Comparison of ENCODE assay signal across 12 cellular contexts in the genomic region with DNA sequence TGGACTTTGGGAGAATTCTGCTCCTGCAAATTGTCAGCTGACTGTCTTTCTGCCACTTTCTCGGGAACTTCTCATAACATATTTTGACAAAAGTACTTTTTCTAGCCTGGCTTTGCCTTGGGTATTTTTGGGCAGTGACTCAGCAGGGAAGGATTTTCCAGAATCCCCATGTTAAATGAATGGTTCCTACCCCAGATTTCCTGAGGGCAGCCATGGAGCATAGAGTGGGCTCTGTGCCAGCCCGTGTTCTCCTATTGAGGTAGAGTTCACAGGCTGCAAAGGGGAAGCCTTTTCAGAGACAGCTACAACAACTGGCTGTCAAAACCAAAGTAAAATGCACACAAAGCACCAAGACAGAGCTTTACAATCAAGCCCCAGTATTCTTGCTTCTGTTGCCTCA. TPM values are rescaled to one million over a fixed set of nuclear protein-coding genes. Genes with fewer than 3 reads are reported as not detected.
DNase-seq lines count a peak whose midpoint lies in the region; ATAC-seq and TF ChIP-seq lines count a peak whose summit lies in the region.
"Had no signal": no experiment of that assay in that cellular context is flagged by ENCODE, and none has a peak within 500 bp of the region (broad histone marks: within the 10 kb centered on the region; RNA-seq: fewer than 3 reads in every experiment).

No MANE protein-coding gene starts in this region.

- H3K4me1 ChIP-seq in DND-41 (ENCODE audit: insufficient read depth, low read length) (peaks cover 47% of the 10 kb centered on the region), esophagus muscularis mucosa (peaks cover 9 to 13% (median 10%) of the 10 kb centered on the region in 4 donors), Caco-2 (no peaks in the 10 kb centered on the region)

- H3K9me3 ChIP-seq in DND-41 (ENCODE audit: insufficient read depth, low read length, severe bottlenecking) (no peaks in the 10 kb centered on the region), esophagus muscularis mucosa (no peaks in the 10 kb centered on the region), Caco-2 (no peaks in the 10 kb centered on the region)
- H3K9me3 ChIP-seq: mucosa of descending colon, SK-N-SH had no signal

- H3K4me3 Mint-ChIP-seq in osteocyte (ENCODE audit: unreplicated experiment) (peak overlapping the region; percentile 8), Caco-2 (ENCODE audit: unreplicated experiment) (no peak overlapping the region)

- no peaks in the 10 kb centered on the region for H3K79me2 ChIP-seq in DND-41 (ENCODE audit: insufficient read depth, low read length)

- H3K27ac ChIP-seq in DND-41 (ENCODE audit: low read length) (peak overlapping the region; percentile 66), esophagus muscularis mucosa (replicated peaks in 1 of 4) (peak overlapping the region in 3 of 4 donors; percentile 36 to 40 (median 40))

- H3K27me3 ChIP-seq in DND-41 (ENCODE audit: insufficient read depth, low read length, poor library complexity) (no peaks in the 10 kb centered on the region), esophagus muscularis mucosa (no peaks in the 10 kb centered on the region), Caco-2 (replicated peaks; ENCODE audit: control insufficient read depth, insufficient read depth, low read length) (no peaks in the 10 kb centered on the region)

- intact Hi-C loops in esophagus muscularis mucosa (cut with DNase I) (no loop called here), Caco-2 (cut with micrococcal nuclease; ENCODE audit: unreplicated experiment) (no loop called here)

- no peak overlapping the region for H3K9ac ChIP-seq in DND-41 (ENCODE audit: low read depth, low read length)
- H3K9ac ChIP-seq: SK-N-SH had no signal

- CTCF ChIA-PET in Caco-2 (lab: Charles Lee) = no interaction called here

- in situ Hi-C loops in SK-MEL-5 (cut with HindIII; ENCODE audit: low pct_unique_long_range_greater_than_20kb, low sequenced_read_pairs) = no loop called here

- no peak overlapping the region for H2AFZ ChIP-seq in DND-41 (ENCODE audit: low read depth, low read length)

- no peak for TF ChIP-seq CTCF in DND-41 (IDR thresholded peaks at IDR 0.05; ENCODE audit: borderline replicate concordance, extremely low read depth, low read length, poor library complexity, severe bottlenecking)
- TF ChIP-seq CTCF in esophagus muscularis mucosa (IDR thresholded peaks at IDR 0.05) = no peak
- TF ChIP-seq CTCF in osteocyte (IDR thresholded peaks at IDR 0.05) = no peak
- TF ChIP-seq CTCF in Caco-2 (IDR thresholded peaks at IDR 0.05; ENCODE audit: insufficient read depth in 1 of 2, low read depth in 1 of 2, low read length in 1 of 2, severe bottlenecking in 1 of 2, unreplicated experiment in 1 of 2) = no peak

- TF ChIP-seq POLR2A in esophagus muscularis mucosa (IDR thresholded peaks at IDR 0.05; ENCODE audit: low read depth) = no peak

- no peaks in the 10 kb centered on the region for H4K20me1 ChIP-seq in DND-41 (ENCODE audit: insufficient read depth, low read length)

- H3K27me3 Mint-ChIP-seq in osteocyte (ENCODE audit: unreplicated experiment) (no peaks in the 10 kb centered on the region), Caco-2 (ENCODE audit: insufficient read depth, unreplicated experiment) (peaks cover 10% of the 10 kb centered on the region)

- H3K36me3 ChIP-seq in DND-41 (ENCODE audit: insufficient read depth, low read length) (peaks cover 80% of the 10 kb centered on the region), esophagus muscularis mucosa (peaks cover 0 to 32% (median 5%) of the 10 kb centered on the region in 4 donors), Caco-2 (ENCODE audit: control insufficient read depth, insufficient read depth, low read length) (no peaks in the 10 kb centered on the region)

- no peaks in the 10 kb centered on the region for H3K36me3 Mint-ChIP-seq in osteocyte (ENCODE audit: unreplicated experiment)
- no peaks in the 10 kb centered on the region for H3K36me3 Mint-ChIP-seq in Caco-2 (ENCODE audit: insufficient read depth, unreplicated experiment)

- no TSS peak for BruUV-seq in Caco-2 (replicated peaks; lab: Mats Ljungman, UMichigan)

- no peak for DNase-seq in DND-41
- DNase-seq in SK-MEL-5 (ENCODE audit: low read depth, low spot score) = peak; percentile 50
- DNase-seq in esophagus muscularis mucosa (ENCODE audit: extremely low spot score) = no peak
- peak; percentile 83 for DNase-seq in osteocyte (ENCODE audit: extremely low spot score, unreplicated experiment)
- no peak for DNase-seq in Caco-2
- DNase-seq in NCI-H345 treated with DMSO at 0.1 percent for 48 hours (lab: John Stamatoyannopoulos, UW; ENCODE audit: unreplicated experiment) = no peak
- DNase-seq: DMS153, mucosa of descending colon, SK-N-SH had no signal

- peak overlapping the region; percentile 69 for H3K27ac Mint-ChIP-seq in osteocyte (ENCODE audit: unreplicated experiment)
- no peak overlapping the region for H3K27ac Mint-ChIP-seq in Caco-2 (ENCODE audit: unreplicated experiment)

- no peak overlapping the region for H3K4me2 ChIP-seq in DND-41 (ENCODE audit: insufficient read depth, low read length)
- H3K4me2 ChIP-seq: SK-N-SH had no signal

- H3K4me1 Mint-ChIP-seq in osteocyte (ENCODE audit: unreplicated experiment) (peaks cover 52% of the 10 kb centered on the region), Caco-2 (ENCODE audit: low read depth, unreplicated experiment) (no peaks in the 10 kb centered on the region)

- no peak for TF ChIP-seq EP300 in esophagus muscularis mucosa (IDR thresholded peaks at IDR 0.05)

- POLR2A ChIA-PET in Caco-2 (lab: Charles Lee) = no interaction called here

- 48% methylated on average over 2 of the region's 2 CpGs for WGBS in esophagus muscularis mucosa

- H3K4me3 ChIP-seq in DND-41 (ENCODE audit: low read depth in 1 of 2, low read length in 2 of 2) (no peak overlapping the region), esophagus muscularis mucosa (no peak overlapping the region), Caco-2 (ENCODE audit: low read depth, low read length) (no peak overlapping the region)
- H3K4me3 ChIP-seq: mucosa of descending colon had no signal

- ATAC-seq in DND-41 (ENCODE audit: insufficient read depth, low read depth) (no peak), HG03460 (IDR thresholded peaks at IDR 0.05; ENCODE audit: unreplicated experiment) (no peak), HG03039 (IDR thresholded peaks at IDR 0.05; ENCODE audit: unreplicated experiment) (no peak)
- ATAC-seq: mucosa of descending colon had no signal

- no peaks in the 10 kb centered on the region for H3K9me3 Mint-ChIP-seq in osteocyte (ENCODE audit: unreplicated experiment)
- no peaks in the 10 kb centered on the region for H3K9me3 Mint-ChIP-seq in Caco-2 (ENCODE audit: unreplicated experiment)

RNA-seq across cellular contexts. Expression of a gene that starts 59.8 kb away (rescaled TPM):
- not detected in 2 replicates for total RNA-seq in SK-MEL-5 (2014; rRNA removed; shearing (Covaris generic))
- not detected in 2 replicates for polyA plus RNA-seq in SK-MEL-5 (2015; cell fraction: cytosol; rRNA removed)
- polyA plus RNA-seq in SK-MEL-5 (2015; cell fraction: nucleus; rRNA removed) = not detected in 2 replicates
- total RNA-seq in esophagus muscularis mucosa (not detected), osteocyte (not detected in 2 replicates), Caco-2 (2022) (not detected in 2 replicates)
- polyA plus RNA-seq: esophagus, SK-N-SH had no signal

Comparison
In these comparisons a context has a peak if more than half of its experiments do, and no peak if none do; other contexts are left out.
1. DNase-seq: peak in SK-MEL-5 (single experiment) and osteocyte (single experiment); none in DND-41 (single experiment), esophagus muscularis mucosa (single experiment), Caco-2 (0 of 2) and NCI-H345 treated with DMSO at 0.1 percent for 48 hours (single experiment).